2 cellular contexts compared by ENCODE assay signal in genomic region chr17:31489295-31490018, GRCh38.
TF ChIP-seq lines count a peak whose summit lies in the region.

No MANE protein-coding gene starts in this region.

TF ChIP-seq in H1, 55 proteins besides CTCF, POLR2A, EP300 and RAD21:
- no peak for TF ChIP-seq USF2 (IDR thresholded peaks at IDR 0.05; ENCODE audit: low read length)
- TF ChIP-seq YY1 (IDR thresholded peaks at IDR 0.05; ENCODE audit: low read depth, low read length), result no peak
- no peak for TF ChIP-seq TAF7 (optimal IDR thresholded peaks at IDR 0.05; ENCODE audit: borderline replicate concordance, low read depth, low read length)
- no peak for TF ChIP-seq CREB1 (IDR thresholded peaks at IDR 0.05)
- TF ChIP-seq TEAD4 (IDR thresholded peaks at IDR 0.05; ENCODE audit: low read depth, low read length), result no peak
- no peak for TF ChIP-seq MAFK (IDR thresholded peaks at IDR 0.05; ENCODE audit: low read depth, low read length)
- peak; percentile 80; the same call in 1 of the 2 replicates for TF ChIP-seq TCF12 (IDR thresholded peaks at IDR 0.05; ENCODE audit: low read depth, low read length)
- TF ChIP-seq RFX5 (IDR thresholded peaks at IDR 0.05; ENCODE audit: borderline replicate concordance, low read depth, low read length), result no peak
- TF ChIP-seq, protein P1, sequence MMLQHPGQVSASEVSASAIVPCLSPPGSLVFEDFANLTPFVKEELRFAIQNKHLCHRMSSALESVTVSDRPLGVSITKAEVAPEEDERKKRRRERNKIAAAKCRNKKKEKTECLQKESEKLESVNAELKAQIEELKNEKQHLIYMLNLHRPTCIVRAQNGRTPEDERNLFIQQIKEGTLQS (IDR thresholded peaks at IDR 0.05; ENCODE audit: insufficient read depth, low read depth, low read length), result no peak
- no peak for TF ChIP-seq CHD1 (IDR thresholded peaks at IDR 0.05; ENCODE audit: low read depth, low read length)
- TF ChIP-seq RXRA (IDR thresholded peaks at IDR 0.05; ENCODE audit: insufficient read depth, low read depth, low read length), result no peak
- no peak for TF ChIP-seq PHF8 (conservative IDR thresholded peaks at IDR 0.05; ENCODE audit: low read depth, low read length)
- TF ChIP-seq HDAC2 (IDR thresholded peaks at IDR 0.05; ENCODE audit: borderline replicate concordance in 1 of 2, low read depth in 2 of 2, low read length in 2 of 2), result 0 out of 4 replicates have a peak, but pooled peaks of 1 of the 2 experiments have one; percentile 24
- peak; percentile 33; the same call in 1 of the 2 replicates for TF ChIP-seq CHD2 (IDR thresholded peaks at IDR 0.05; ENCODE audit: low read length)
- TF ChIP-seq SIN3A (conservative IDR thresholded peaks at IDR 0.05 in 1 of 2, IDR thresholded peaks at IDR 0.05 in 1 of 2; ENCODE audit: low read depth in 1 of 2, low read length in 2 of 2), result peak; percentile 79 to 85; a peak in 3 of 4 replicates
- TF ChIP-seq FOSL1 (IDR thresholded peaks at IDR 0.05; ENCODE audit: insufficient read depth, low read depth, low read length), result no peak
- 0 out of 2 replicates have a peak, but pooled peaks have one; percentile 28 for TF ChIP-seq SP1 (IDR thresholded peaks at IDR 0.05; ENCODE audit: low read depth, low read length)
- TF ChIP-seq POLR2AphosphoS5 (IDR thresholded peaks at IDR 0.05; ENCODE audit: low read depth, low read length), result no peak
- TF ChIP-seq KDM4A (IDR thresholded peaks at IDR 0.05; ENCODE audit: low read depth, low read length, severe bottlenecking), result no peak
- TF ChIP-seq, protein P2, sequence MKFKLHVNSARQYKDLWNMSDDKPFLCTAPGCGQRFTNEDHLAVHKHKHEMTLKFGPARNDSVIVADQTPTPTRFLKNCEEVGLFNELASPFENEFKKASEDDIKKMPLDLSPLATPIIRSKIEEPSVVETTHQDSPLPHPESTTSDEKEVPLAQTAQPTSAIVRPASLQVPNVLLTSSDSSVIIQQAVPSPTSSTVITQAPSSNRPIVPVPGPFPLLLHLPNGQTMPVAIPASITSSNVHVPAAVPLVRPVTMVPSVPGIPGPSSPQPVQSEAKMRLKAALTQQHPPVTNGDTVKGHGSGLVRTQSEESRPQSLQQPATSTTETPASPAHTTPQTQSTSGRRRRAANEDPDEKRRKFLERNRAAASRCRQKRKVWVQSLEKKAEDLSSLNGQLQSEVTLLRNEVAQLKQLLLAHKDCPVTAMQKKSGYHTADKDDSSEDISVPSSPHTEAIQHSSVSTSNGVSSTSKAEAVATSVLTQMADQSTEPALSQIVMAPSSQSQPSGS (IDR thresholded peaks at IDR 0.05; ENCODE audit: low read length), result no peak
- no peak for TF ChIP-seq GTF2F1 (IDR thresholded peaks at IDR 0.05; ENCODE audit: borderline replicate concordance, low read depth, low read length)
- no peak for TF ChIP-seq SP2 (IDR thresholded peaks at IDR 0.05; ENCODE audit: low read length)
- TF ChIP-seq TAF1 (IDR thresholded peaks at IDR 0.05; ENCODE audit: low read depth, low read length), result 0 out of 2 replicates have a peak, but pooled peaks have one; percentile 31
- no peak for TF ChIP-seq BRCA1 (IDR thresholded peaks at IDR 0.05; ENCODE audit: low read depth, low read length)
- TF ChIP-seq EGR1 (IDR thresholded peaks at IDR 0.05; ENCODE audit: borderline replicate concordance, low read depth, low read length), result no peak
- no peak for TF ChIP-seq BACH1 (IDR thresholded peaks at IDR 0.05; ENCODE audit: low read length)
- TF ChIP-seq NANOG (IDR thresholded peaks at IDR 0.05; ENCODE audit: insufficient read depth, low read depth, low read length, poor library complexity, severe bottlenecking), result no peak
- TF ChIP-seq RBBP5 (IDR thresholded peaks at IDR 0.05; ENCODE audit: borderline replicate concordance, low read depth, low read length), result no peak
- no peak for TF ChIP-seq CTBP2 (IDR thresholded peaks at IDR 0.05; ENCODE audit: borderline replicate concordance, insufficient read depth, insufficient read length, low read length)
- TF ChIP-seq SP4 (IDR thresholded peaks at IDR 0.05; ENCODE audit: low read length), result no peak
- TF ChIP-seq JUND (IDR thresholded peaks at IDR 0.05; ENCODE audit: low read length), result no peak
- TF ChIP-seq CBX5 (IDR thresholded peaks at IDR 0.05; ENCODE audit: low read depth, low read length), result no peak
- TF ChIP-seq TBP (IDR thresholded peaks at IDR 0.05; ENCODE audit: low read depth, low read length), result peak; percentile 25; the same call in 1 of the 2 replicates
- TF ChIP-seq CBX8 (IDR thresholded peaks at IDR 0.05; ENCODE audit: borderline replicate concordance, low read depth, low read length), result no peak
- no peak for TF ChIP-seq NRF1 (IDR thresholded peaks at IDR 0.05; ENCODE audit: low read depth, low read length)
- peak; percentile 39; the same call in 1 of the 2 replicates for TF ChIP-seq MAX (IDR thresholded peaks at IDR 0.05)
TF ChIP-seq in H1: peak in this region for 8.

TF ChIP-seq in neural cell, 6 proteins besides CTCF, POLR2A, EP300 and RAD21 (continued from another document):
- TF ChIP-seq REST (IDR thresholded peaks at IDR 0.05; ENCODE audit: borderline replicate concordance), result no peak
